ENCODE assay signal across 24 cellular contexts in the genomic region with DNA sequence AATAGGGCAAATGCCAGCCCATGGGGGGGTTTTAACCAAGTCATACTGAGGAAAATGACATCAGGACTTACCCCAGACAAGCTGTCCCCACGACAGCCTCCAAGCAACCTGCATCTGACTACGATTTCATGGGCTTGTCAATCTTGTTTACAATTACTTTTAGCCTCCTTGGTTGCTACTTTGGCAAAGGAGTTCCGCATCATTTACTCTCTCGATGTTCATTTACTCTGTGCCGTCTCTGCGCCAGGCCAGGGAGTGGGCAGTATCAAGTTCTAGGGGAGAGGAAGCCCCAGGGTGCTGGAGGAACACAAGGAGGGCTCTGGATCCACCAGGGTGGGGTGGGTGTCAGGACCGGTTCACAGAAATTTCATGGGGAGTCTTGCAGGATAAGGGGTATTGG. TPM values are rescaled to one million over a fixed set of nuclear protein-coding genes. Genes with fewer than 3 reads are reported as not detected.
DNase-seq lines count a peak whose midpoint lies in the region; ATAC-seq, FAIRE-seq and TF ChIP-seq lines count a peak whose summit lies in the region.
"Had no signal": no experiment of that assay in that cellular context is flagged by ENCODE, and none has a peak within 500 bp of the region (broad histone marks: within the 10 kb centered on the region; RNA-seq: fewer than 3 reads in every experiment).

No MANE protein-coding gene starts in this region.

- peak overlapping the region; percentile 12 for H3K4me3 Mint-ChIP-seq in Calu3 (ENCODE audit: low read depth, unreplicated experiment)
- H3K4me3 Mint-ChIP-seq: brain; CD4-positive, alpha-beta memory T cell; WTC11 had no signal

- no peaks in the 10 kb centered on the region for H3K9me3 Mint-ChIP-seq in Calu3 (ENCODE audit: low read depth, unreplicated experiment)
- H3K9me3 Mint-ChIP-seq: brain; CD4-positive, alpha-beta memory T cell; WTC11 had no signal

- H3K9ac ChIP-seq in keratinocyte (ENCODE audit: control insufficient read depth, extremely low read depth, insufficient read depth, low read length) (peak overlapping the region; percentile 69), skeletal muscle tissue (ENCODE audit: low read depth in 1 of 3, low read length in 3 of 3) (peak overlapping the region in 2 of 3 donors; percentile 74 to 77)

- CTCF ChIA-PET in Calu3 (lab: Charles Lee) (no interaction called here), HEK293T (lab: Yijun Ruan, JAX) (no interaction called here)

- H3K4me3 ChIP-seq in keratinocyte (ENCODE audit: control insufficient read depth in 2 of 3, extremely low read depth in 1 of 3, insufficient read depth in 2 of 3, low read depth in 1 of 3, low read length in 3 of 3) (no peak overlapping the region), skeletal muscle tissue (ENCODE audit: low read length in 3 of 3) (peak overlapping the region in 2 of 3 donors; percentile 2 to 29)
- H3K4me3 ChIP-seq: vagina had no signal

- BruUV-seq in Calu3 (replicated peaks; lab: Mats Ljungman, UMichigan), result no TSS peak

- TF ChIP-seq CTCF in Calu3 (IDR thresholded peaks at IDR 0.05; ENCODE audit: unreplicated experiment) (no peak), keratinocyte (optimal IDR thresholded peaks at IDR 0.05 in 1 of 3, IDR thresholded peaks at IDR 0.05 in 1 of 3, conservative IDR thresholded peaks at IDR 0.05 in 1 of 3; ENCODE audit: extremely low read depth in 1 of 3, insufficient read depth in 2 of 3, low read length in 3 of 3) (no peak)

- H3K36me3 ChIP-seq in keratinocyte (ENCODE audit: control insufficient read depth in 2 of 2, extremely low read depth in 1 of 2, insufficient read depth in 2 of 2, low read length in 2 of 2) (peaks cover 0 to 6% of the 10 kb centered on the region in 2 experiments), skeletal muscle tissue (ENCODE audit: control insufficient read depth in 3 of 3, insufficient read depth in 3 of 3, low read length in 3 of 3) (no peaks in the 10 kb centered on the region)
- H3K36me3 ChIP-seq: esophagus squamous epithelium, vagina had no signal

- peaks cover 73% of the 10 kb centered on the region for H3K4me1 Mint-ChIP-seq in Calu3 (ENCODE audit: low read depth, unreplicated experiment)
- H3K4me1 Mint-ChIP-seq: CD4-positive, alpha-beta memory T cell had no signal

- H3K36me3 Mint-ChIP-seq in Calu3 (ENCODE audit: insufficient read depth, unreplicated experiment), result peaks cover 36% of the 10 kb centered on the region
- H3K36me3 Mint-ChIP-seq: brain; CD4-positive, alpha-beta memory T cell; WTC11 had no signal

- H3K27me3 Mint-ChIP-seq in Calu3 (ENCODE audit: unreplicated experiment), result no peaks in the 10 kb centered on the region

- H3K27ac ChIP-seq in keratinocyte (ENCODE audit: control insufficient read depth, insufficient read depth, low read length), result peak overlapping the region; percentile 77
- H3K27ac ChIP-seq in skeletal muscle tissue (ENCODE audit: low read depth, low read length), result peak overlapping the region; percentile 92
- H3K27ac ChIP-seq: RWPE1, vagina had no signal

- H3K4me1 ChIP-seq in keratinocyte (ENCODE audit: control insufficient read depth, extremely low read depth, insufficient read depth, low read length) (peaks cover 64% of the 10 kb centered on the region), skeletal muscle tissue (ENCODE audit: control insufficient read depth in 3 of 3, insufficient read depth in 3 of 3, low read length in 3 of 3) (peaks cover 28 to 68% (median 45%) of the 10 kb centered on the region in 3 donors)

- intact Hi-C loops in Calu3 (cut with micrococcal nuclease; ENCODE audit: unreplicated experiment), result no loop called here

- peak overlapping the region; percentile 99 for H3K27ac Mint-ChIP-seq in Calu3 (ENCODE audit: unreplicated experiment)
- H3K27ac Mint-ChIP-seq: CD4-positive, alpha-beta memory T cell; WTC11 had no signal

- POLR2A ChIA-PET in HEK293T (lab: Yijun Ruan, JAX), result no interaction called here

- no peaks in the 10 kb centered on the region for H3K9me1 ChIP-seq in keratinocyte (ENCODE audit: control insufficient read depth, extremely low read depth, insufficient read depth, low read length)

- H3K4me2 ChIP-seq in keratinocyte (ENCODE audit: control insufficient read depth, extremely low read depth, insufficient read depth, low read depth, low read length), result peak overlapping the region; percentile 78

- H2AFZ ChIP-seq in keratinocyte (ENCODE audit: control insufficient read depth, low read length), result no peak overlapping the region

- peaks cover 59% of the 10 kb centered on the region for H3K79me2 ChIP-seq in keratinocyte (ENCODE audit: control insufficient read depth, insufficient read depth, low read length)

- FAIRE-seq in keratinocyte (lab: Jason Lieb, UNC), result no peak

- H3K27me3 ChIP-seq in keratinocyte (ENCODE audit: control insufficient read depth, extremely low read depth, insufficient read depth, low read length), result no peaks in the 10 kb centered on the region
- no peaks in the 10 kb centered on the region for H3K27me3 ChIP-seq in skeletal muscle tissue (ENCODE audit: control insufficient read depth in 3 of 3, insufficient read depth in 3 of 3, low read length in 3 of 3)
- H3K27me3 ChIP-seq: esophagus squamous epithelium, vagina had no signal

- no peak for ATAC-seq in GM18868 (IDR thresholded peaks at IDR 0.05; ENCODE audit: unreplicated experiment)
- ATAC-seq: WTC11 had no signal

- no peaks in the 10 kb centered on the region for H4K20me1 ChIP-seq in keratinocyte (ENCODE audit: control insufficient read depth, extremely low read depth, insufficient read depth, low read length)

- DNase-seq in Calu3 (no peak), HEK293T (ENCODE audit: extremely low spot score) (no peak), keratinocyte (ENCODE audit: low read depth, low spot score) (no peak), nucleus accumbens (lab: John Stamatoyannopoulos, UW) (no peak)
- DNase-seq in activated CD4-positive, CD25-positive, alpha-beta regulatory T cell (lab: John Stamatoyannopoulos, UW), result no peak
- DNase-seq: activated CD4-positive, alpha-beta T cell treated with anti-CD3 and anti-CD28 coated beads, Interleukin-2, amount 50 U/mL, for 4 hours; activated CD8-positive, alpha-beta memory T cell treated with anti-CD3 and anti-CD28 coated beads, Interleukin-2, amount 50 U/mL, for 4 hours; CD4-positive, alpha-beta memory T cell; DMS153; effector memory CD4-positive, alpha-beta T cell; esophagus squamous epithelium; GDM1; GOT3; NCI-H1105; NCI-H526; retina; stimulated activated CD8-positive, alpha-beta memory T cell treated with anti-CD3 and anti-CD28 coated beads, Interleukin-4, amount 100 ng/mL, for 48 hours; substantia nigra had no signal

- H3K9me3 ChIP-seq in keratinocyte (ENCODE audit: control insufficient read depth, low read depth, low read length) (no peaks in the 10 kb centered on the region), skeletal muscle tissue (ENCODE audit: control insufficient read depth in 3 of 3, low read length in 3 of 3) (no peaks in the 10 kb centered on the region)
- H3K9me3 ChIP-seq: esophagus squamous epithelium, vagina had no signal

- dilution Hi-C loops in keratinocyte (cut with MboI; ENCODE audit: extremely low pct_ligation_motif_present, low sequenced_read_pairs), result no loop called here

TF ChIP-seq in HEK293T, 16 proteins besides CTCF, POLR2A, EP300 and RAD21:
- no peak for TF ChIP-seq NFRKB (IDR thresholded peaks at IDR 0.05)
- no peak for TF ChIP-seq FOXK2 (IDR thresholded peaks at IDR 0.05)
- no peak for TF ChIP-seq CTBP1 (IDR thresholded peaks at IDR 0.05; ENCODE audit: borderline replicate concordance)
- TF ChIP-seq, protein P1, sequence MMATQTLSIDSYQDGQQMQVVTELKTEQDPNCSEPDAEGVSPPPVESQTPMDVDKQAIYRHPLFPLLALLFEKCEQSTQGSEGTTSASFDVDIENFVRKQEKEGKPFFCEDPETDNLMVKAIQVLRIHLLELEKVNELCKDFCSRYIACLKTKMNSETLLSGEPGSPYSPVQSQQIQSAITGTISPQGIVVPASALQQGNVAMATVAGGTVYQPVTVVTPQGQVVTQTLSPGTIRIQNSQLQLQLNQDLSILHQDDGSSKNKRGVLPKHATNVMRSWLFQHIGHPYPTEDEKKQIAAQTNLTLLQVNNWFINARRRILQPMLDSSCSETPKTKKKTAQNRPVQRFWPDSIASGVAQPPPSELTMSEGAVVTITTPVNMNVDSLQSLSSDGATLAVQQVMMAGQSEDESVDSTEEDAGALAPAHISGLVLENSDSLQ (IDR thresholded peaks at IDR 0.05), result peak; percentile 78

RNA-seq across cellular contexts. Expression of a gene that starts 23.9 kb away (rescaled TPM):
- total RNA-seq in Calu3 (2022), result 25.0 and 28.3 TPM in 2 replicates
- 15.9 to 20.6 TPM (median 19.9 TPM) in 3 replicates for polyA plus RNA-seq in keratinocyte
- 8.3 TPM for polyA plus RNA-seq in keratinocyte (2011; ENCODE audit: low read depth)
- 15.4 and 21.3 TPM in 2 replicates for polyA plus RNA-seq in keratinocyte (2011; cell fraction: cytosol; rRNA removed)
- 34.5 and 35.5 TPM in 2 replicates for polyA plus RNA-seq in keratinocyte (2011; cell fraction: nucleus; rRNA removed)
- 13.4 and 15.9 TPM in 2 replicates for polyA plus RNA-seq in keratinocyte (2012; ENCODE audit: low replicate concordance)
- polyA minus RNA-seq in keratinocyte, result 24.3 to 36.2 TPM (median 33.0 TPM) in 3 replicates
- polyA minus RNA-seq in keratinocyte (2011; cell fraction: cytosol; rRNA and poly(A)+ RNA removed), result 17.8 TPM
- polyA minus RNA-seq in keratinocyte (2011; cell fraction: nucleus; rRNA and poly(A)+ RNA removed), result 23.1 and 35.5 TPM in 2 replicates
- 7.8 TPM for total RNA-seq in skeletal muscle tissue
- total RNA-seq: CD4-positive, alpha-beta memory T cell had no signal
- polyA plus RNA-seq: CD4-positive, alpha-beta memory T cell had no signal

Comparison
In these comparisons a context has a peak if more than half of its experiments do, and no peak if none do; other contexts are left out.
1. H3K4me3 ChIP-seq: peak in skeletal muscle tissue (2 of 3); none in keratinocyte (0 of 3).